ENCODE assay signal across 9 cellular contexts in the genomic region with DNA sequence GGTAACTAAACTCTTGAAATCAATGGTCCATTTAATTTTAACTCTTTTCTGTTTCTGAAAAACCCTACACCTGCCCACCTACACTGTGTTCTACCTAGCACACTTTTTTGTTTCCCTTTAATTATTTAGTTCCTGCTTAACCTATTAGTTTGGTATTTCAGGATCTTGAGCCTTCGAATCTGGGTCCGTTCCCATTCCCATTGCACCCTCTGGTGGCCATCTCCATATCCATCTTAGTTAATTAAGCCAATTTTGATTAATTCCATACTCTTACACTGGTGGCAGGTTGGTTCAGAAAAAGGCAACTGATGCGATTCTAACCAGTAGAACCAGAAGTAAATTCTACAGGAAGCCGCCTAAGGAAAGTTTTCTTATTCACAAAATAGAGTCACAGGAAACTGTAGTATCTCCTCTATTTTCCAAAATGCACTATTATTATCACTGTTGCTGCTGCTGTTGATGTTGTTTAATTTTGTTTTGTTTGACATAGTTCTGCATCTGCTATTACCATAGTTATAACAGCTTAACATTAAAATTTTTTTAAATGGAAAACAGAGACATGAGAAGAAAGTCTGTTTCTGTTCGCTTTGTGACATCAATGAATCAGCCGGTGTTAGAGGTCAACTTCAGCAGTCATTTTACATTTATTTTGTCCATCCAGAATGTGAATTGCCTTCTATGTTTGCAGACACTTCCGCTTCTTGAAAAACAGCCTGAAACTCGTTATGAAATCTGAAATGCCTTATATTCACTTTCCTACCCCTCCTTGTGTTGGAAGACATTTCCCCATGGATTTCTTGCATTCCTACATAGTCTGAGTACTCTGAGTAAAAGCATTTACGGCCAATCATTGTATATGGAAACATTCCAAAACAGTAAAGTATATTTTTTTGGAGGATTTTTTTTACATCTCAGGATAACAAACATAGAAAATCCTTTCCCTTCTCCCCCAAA.
A peak's percentile ranks its signal among the peaks of the same experiment; 100 is the strongest.
DNase-seq lines count a peak whose midpoint lies in the region; ATAC-seq, FAIRE-seq and TF ChIP-seq lines count a peak whose summit lies in the region.
"Had no signal": no experiment of that assay in that cellular context is flagged by ENCODE, and none has a peak within 500 bp of the region (broad histone marks: within the 10 kb centered on the region; RNA-seq: fewer than 3 reads in every experiment).

No MANE protein-coding gene starts in this region.

- no peak overlapping the region for H3K4ac ChIP-seq in IMR-90 (ENCODE audit: low read depth, low read length)

- no peak overlapping the region for H2BK15ac ChIP-seq in IMR-90 (ENCODE audit: low read depth, low read length)

- POLR2A ChIA-PET in IMR-90 (lab: Charles Lee; ENCODE audit: unreplicated experiment): no interaction called here

- H3K4me3 ChIP-seq in IMR-90 (ENCODE audit: insufficient read depth, low read depth, low read length) (no peak overlapping the region), esophagus squamous epithelium (no peak overlapping the region), pancreas (no peak overlapping the region)

- no peaks in the 10 kb centered on the region for H3K36me3 ChIP-seq in IMR-90 (ENCODE audit: control insufficient read depth, insufficient read depth, low read length)
- no peaks in the 10 kb centered on the region for H3K36me3 ChIP-seq in esophagus squamous epithelium
- no peaks in the 10 kb centered on the region for H3K36me3 ChIP-seq in pancreas

- H3K27ac ChIP-seq in IMR-90 (ENCODE audit: insufficient read depth, low read length) (no peak overlapping the region), esophagus squamous epithelium (no peak overlapping the region), pancreas (no peak overlapping the region)

- no peaks in the 10 kb centered on the region for H4K20me1 ChIP-seq in IMR-90 (ENCODE audit: insufficient read depth, low read length)

- no peaks in the 10 kb centered on the region for H3K4me1 Mint-ChIP-seq in activated CD4-positive, alpha-beta T cell treated with anti-CD3 and anti-CD28 coated beads, Interleukin-2, amount 10 ng/mL, durations not matched to agents 24 days and 14 days

- H3K18ac ChIP-seq in IMR-90 (ENCODE audit: low read depth, low read length): no peak overlapping the region

- no peaks in the 10 kb centered on the region for H3K36me3 Mint-ChIP-seq in activated CD4-positive, alpha-beta T cell treated with anti-CD3 and anti-CD28 coated beads, Interleukin-2, amount 10 ng/mL, durations not matched to agents 24 days and 14 days (ENCODE audit: low read depth)

- H3K9me3 ChIP-seq in IMR-90 (ENCODE audit: control insufficient read depth, insufficient read depth, low read length) (0 out of 2 replicates have a peak, but pooled peaks cover 2% of the 10 kb centered on the region), esophagus squamous epithelium (no peaks in the 10 kb centered on the region), pancreas (no peaks in the 10 kb centered on the region)

- H3K79me1 ChIP-seq in IMR-90 (ENCODE audit: low read depth in 1 of 2, low read length in 2 of 2): no peaks in the 10 kb centered on the region

- no CpG with 5 or more reads among the region's 9 CpGs for WGBS in IMR-90 (ENCODE audit: extremely low coverage in 2 of 2, insufficient read length in 1 of 2), 2 experiments
- WGBS in esophagus squamous epithelium, 2 donors: 35 to 38% methylated on average over 9 of the region's 9 CpGs
- 25 to 37% methylated on average over 9 of the region's 9 CpGs for WGBS in pancreas, 2 donors

- H3K27me3 ChIP-seq in IMR-90 (ENCODE audit: control insufficient read depth, insufficient read depth, low read length) (no peaks in the 10 kb centered on the region), esophagus squamous epithelium (no peaks in the 10 kb centered on the region), pancreas (peaks cover 0 to 2% (median 0%) of the 10 kb centered on the region in 4 donors)

- H3K9me3 Mint-ChIP-seq in activated CD4-positive, alpha-beta T cell treated with anti-CD3 and anti-CD28 coated beads, Interleukin-2, amount 10 ng/mL, durations not matched to agents 24 days and 14 days: no peaks in the 10 kb centered on the region

- TF ChIP-seq CTCF in IMR-90 (conservative IDR thresholded peaks at IDR 0.05; ENCODE audit: low read depth, low read length): peak; percentile 30; the same call in 1 of the 2 replicates
- TF ChIP-seq CTCF in esophagus squamous epithelium (IDR thresholded peaks at IDR 0.05): peak in 5 of 6 experiments; percentile 11 to 46 (median 40)
- peak; percentile 9 to 52 (median 36) for TF ChIP-seq CTCF in pancreas (IDR thresholded peaks at IDR 0.05)

- H3K14ac ChIP-seq in IMR-90 (replicated peaks; ENCODE audit: low read depth, low read length): no peak overlapping the region

- TF ChIP-seq RAD21 in IMR-90 (IDR thresholded peaks at IDR 0.05; ENCODE audit: low read length): no peak

- in situ Hi-C loops in Caki2 (cut with HindIII; ENCODE audit: low pct_unique_long_range_greater_than_20kb, low sequenced_read_pairs): no loop called here
- in situ Hi-C loops in IMR-90 (cut with MboI; ENCODE audit: low sequenced_read_pairs): no loop called here

- ATAC-seq in IMR-90 (ENCODE audit: low read depth): no peak
- ATAC-seq in pancreas: peak in 3 of 4 donors; percentile 77 to 81 (median 79)
- no peak for ATAC-seq in HG03565 (IDR thresholded peaks at IDR 0.05; ENCODE audit: unreplicated experiment)

- H3K9me1 ChIP-seq in IMR-90 (ENCODE audit: insufficient read depth, low read length): no peaks in the 10 kb centered on the region

- H2BK20ac ChIP-seq in IMR-90 (ENCODE audit: low read depth, low read length): no peak overlapping the region

- no peak overlapping the region for H3K9ac ChIP-seq in IMR-90 (ENCODE audit: low read depth, low read length)

- no peak overlapping the region for H2AK5ac ChIP-seq in IMR-90 (ENCODE audit: low read depth, low read length)

- no peak overlapping the region for H4K5ac ChIP-seq in IMR-90 (ENCODE audit: low read depth, low read length)

- intact Hi-C loops in IMR-90 (cut with micrococcal nuclease): no loop called here
- intact Hi-C loops in esophagus squamous epithelium (cut with DNase I): no loop called here
- intact Hi-C loops in pancreas (cut with DNase I): no loop called here
- intact Hi-C loops in activated CD4-positive, alpha-beta T cell treated with anti-CD3 and anti-CD28 coated beads, Interleukin-2, amount 10 ng/mL, durations not matched to agents 24 days and 14 days (cut with micrococcal nuclease): no loop called here

- BruUV-seq in IMR-90 (replicated peaks; lab: Mats Ljungman, UMichigan): no TSS peak

- no peak overlapping the region for H3K23ac ChIP-seq in IMR-90 (ENCODE audit: low read depth, low read length)

- no peak overlapping the region for H4K8ac ChIP-seq in IMR-90 (ENCODE audit: low read depth in 2 of 2, low read length in 2 of 2)

- H2AFZ ChIP-seq in IMR-90 (replicated peaks; ENCODE audit: low read length, poor library complexity): no peak overlapping the region

- H3K4me3 Mint-ChIP-seq in activated CD4-positive, alpha-beta T cell treated with anti-CD3 and anti-CD28 coated beads, Interleukin-2, amount 10 ng/mL, durations not matched to agents 24 days and 14 days: no peak overlapping the region

- H3K27me3 Mint-ChIP-seq in activated CD4-positive, alpha-beta T cell treated with anti-CD3 and anti-CD28 coated beads, Interleukin-2, amount 10 ng/mL, durations not matched to agents 24 days and 14 days: no peaks in the 10 kb centered on the region

- no peak overlapping the region for H2BK5ac ChIP-seq in IMR-90 (ENCODE audit: low read depth, low read length, poor library complexity, severe bottlenecking)

- no peak for TF ChIP-seq POLR2A in IMR-90 (IDR thresholded peaks at IDR 0.05; ENCODE audit: low read depth, low read length)
- no peak for TF ChIP-seq POLR2A in esophagus squamous epithelium (IDR thresholded peaks at IDR 0.05)

- H3K4me2 ChIP-seq in IMR-90 (ENCODE audit: low read depth, low read length): no peak overlapping the region

- H3K27ac Mint-ChIP-seq in activated CD4-positive, alpha-beta T cell treated with anti-CD3 and anti-CD28 coated beads, Interleukin-2, amount 10 ng/mL, durations not matched to agents 24 days and 14 days: no peak overlapping the region

- H4K91ac ChIP-seq in IMR-90 (ENCODE audit: insufficient read depth, low read depth, low read length): no peak overlapping the region

- no peak overlapping the region for H2BK120ac ChIP-seq in IMR-90 (ENCODE audit: low read depth, low read length)

- CTCF ChIA-PET in IMR-90 (lab: Yijun Ruan, JAX): no interaction called here

- no peaks in the 10 kb centered on the region for H3K4me1 ChIP-seq in IMR-90 (ENCODE audit: control insufficient read depth, insufficient read depth, low read length)
- no peaks in the 10 kb centered on the region for H3K4me1 ChIP-seq in esophagus squamous epithelium
- H3K4me1 ChIP-seq in pancreas: no peaks in the 10 kb centered on the region

- H2AK9ac ChIP-seq in IMR-90 (replicated peaks; ENCODE audit: low read depth, low read length, poor library complexity): no peak overlapping the region

- FAIRE-seq in pancreas (lab: Jason Lieb, UNC): no peak
- FAIRE-seq: islet of Langerhans had no signal

- peak; percentile 28 for DNase-seq in Caki2 (ENCODE audit: low read depth)
- peak; percentile 0 for DNase-seq in IMR-90
- peak; percentile 91 for DNase-seq in OCI-M1 (lab: John Stamatoyannopoulos, UW)
- no peak for DNase-seq in esophagus squamous epithelium (lab: John Stamatoyannopoulos, UW)
- peak in 3 of 6 donors; percentile 15 to 39 (median 15) for DNase-seq in pancreas
- no peak for DNase-seq in cortex of kidney (lab: John Stamatoyannopoulos, UW)
- DNase-seq in activated CD4-positive, alpha-beta T cell treated with anti-CD3 and anti-CD28 coated beads, Interleukin-2, amount 10 ng/mL, durations not matched to agents 24 days and 14 days: no peak

- dilution Hi-C loops in IMR-90 (cut with HindIII; ENCODE audit: low sequenced_read_pairs, unreplicated experiment): no loop called here

- H3K56ac ChIP-seq in IMR-90 (ENCODE audit: extremely low read depth, insufficient read depth, low read length): no peak overlapping the region

TF ChIP-seq in IMR-90, 13 proteins besides CTCF, POLR2A, EP300 and RAD21 (continues in another document):
- TF ChIP-seq MAFK (IDR thresholded peaks at IDR 0.05; ENCODE audit: low read depth, low read length) (no peak), CHD1 (IDR thresholded peaks at IDR 0.05; ENCODE audit: low read depth, low read length) (no peak), BHLHE40 (IDR thresholded peaks at IDR 0.05; ENCODE audit: low read depth, low read length) (no peak), NFE2L2 (IDR thresholded peaks at IDR 0.05; ENCODE audit: low read depth, low read length) (no peak), RCOR1 (IDR thresholded peaks at IDR 0.05; ENCODE audit: insufficient replicate concordance, low read length) (no peak)
- TF ChIP-seq, protein P1, sequence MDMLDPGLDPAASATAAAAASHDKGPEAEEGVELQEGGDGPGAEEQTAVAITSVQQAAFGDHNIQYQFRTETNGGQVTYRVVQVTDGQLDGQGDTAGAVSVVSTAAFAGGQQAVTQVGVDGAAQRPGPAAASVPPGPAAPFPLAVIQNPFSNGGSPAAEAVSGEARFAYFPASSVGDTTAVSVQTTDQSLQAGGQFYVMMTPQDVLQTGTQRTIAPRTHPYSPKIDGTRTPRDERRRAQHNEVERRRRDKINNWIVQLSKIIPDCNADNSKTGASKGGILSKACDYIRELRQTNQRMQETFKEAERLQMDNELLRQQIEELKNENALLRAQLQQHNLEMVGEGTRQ (IDR thresholded peaks at IDR 0.05; ENCODE audit: low read depth, low read length): no peak

Comparison
In these comparisons a context has a peak if more than half of its experiments do, and no peak if none do; other contexts are left out.
1. DNase-seq: peak in Caki2 (single experiment), IMR-90 (single experiment) and OCI-M1 (single experiment); none in esophagus squamous epithelium (single experiment), cortex of kidney (single experiment) and activated CD4-positive, alpha-beta T cell treated with anti-CD3 and anti-CD28 coated beads, Interleukin-2, amount 10 ng/mL, durations not matched to agents 24 days and 14 days (single experiment).
2. ATAC-seq: peak in pancreas (3 of 4); none in IMR-90 (single experiment) and HG03565 (single experiment).
3. Peak in every context shown above with its lines, with median percentiles within 50 percentile points of each other: CTCF ChIP-seq.